Comparison of ENCODE assay signal across 8 cellular contexts in genomic region chr2:201138986-201139744, GRCh38. TPM values are rescaled to one million over a fixed set of nuclear protein-coding genes. Genes with fewer than 3 reads are reported as not detected.
DNase-seq lines count a peak whose midpoint lies in the region; ATAC-seq, FAIRE-seq and TF ChIP-seq lines count a peak whose summit lies in the region.
"Not testable (repeated sequence)": the region's sequence is repeated elsewhere in the genome, so short reads cannot be mapped to it uniquely, and the experiment has no call there.

No MANE protein-coding gene starts in this region.

- peak overlapping the region; percentile 100 for H3K27ac ChIP-seq in left ventricle myocardium inferior (replicated peaks)
- H3K27ac ChIP-seq in small intestine (ENCODE audit: low read depth in 1 of 2, low read length in 1 of 2): not testable (repeated sequence)

- H3K9me3 Mint-ChIP-seq in CD14-positive monocyte; HFFc6; activated B cell treated with CpG ODN at 0.5 μM for 24 hours; activated naive CD4-positive, alpha-beta T cell treated with anti-CD3 and anti-CD28 coated beads, Interleukin-2, amount 10 ng/mL, durations not matched to agents 7 days and 5 days; naive B cell: not testable (repeated sequence)

- H3K4me1 Mint-ChIP-seq in CD14-positive monocyte, naive B cell: not testable (repeated sequence)
- H3K4me1 Mint-ChIP-seq in HFFc6 (ENCODE audit: low read depth): peaks cover 28% of the 10 kb centered on the region
- H3K4me1 Mint-ChIP-seq in activated B cell treated with CpG ODN at 0.5 μM for 24 hours: peaks cover 35% of the 10 kb centered on the region
- peaks cover 18% of the 10 kb centered on the region for H3K4me1 Mint-ChIP-seq in activated naive CD4-positive, alpha-beta T cell treated with anti-CD3 and anti-CD28 coated beads, Interleukin-2, amount 10 ng/mL, durations not matched to agents 7 days and 5 days

- not testable (repeated sequence) for H3K9me3 ChIP-seq in left ventricle myocardium inferior (replicated peaks); small intestine (ENCODE audit: control insufficient read depth, low read depth)

- H3K27ac Mint-ChIP-seq in CD14-positive monocyte (peak overlapping the region in 5 of 7 donors; percentile 68 to 87 (median 74)), HFFc6 (peak overlapping the region; percentile 42; the same call in 1 of the 2 replicates), activated B cell treated with CpG ODN at 0.5 μM for 24 hours (peak overlapping the region; percentile 53), naive B cell (peak overlapping the region in 4 of 6 donors; percentile 47 to 79 (median 74))
- peak overlapping the region; percentile 10 for H3K27ac Mint-ChIP-seq in activated naive CD4-positive, alpha-beta T cell treated with anti-CD3 and anti-CD28 coated beads, Interleukin-2, amount 10 ng/mL, durations not matched to agents 7 days and 5 days

- not testable (repeated sequence) for H3K4me3 Mint-ChIP-seq in CD14-positive monocyte; HFFc6; activated B cell treated with CpG ODN at 0.5 μM for 24 hours; activated naive CD4-positive, alpha-beta T cell treated with anti-CD3 and anti-CD28 coated beads, Interleukin-2, amount 10 ng/mL, durations not matched to agents 7 days and 5 days; naive B cell

- not testable (repeated sequence) for ATAC-seq in activated B cell treated with CpG ODN at 0.5 μM for 24 hours (ENCODE audit: low read depth); naive B cell (ENCODE audit: low read depth in 2 of 2)

- H3K4me3 ChIP-seq in left ventricle myocardium inferior: peak overlapping the region; percentile 7
- not testable (repeated sequence) for H3K4me3 ChIP-seq in small intestine (ENCODE audit: low read depth in 1 of 2, low read length in 2 of 2)

- H3K36me3 ChIP-seq in left ventricle myocardium inferior (peaks cover 96% of the 10 kb centered on the region), small intestine (ENCODE audit: control insufficient read depth in 2 of 2, insufficient read depth in 2 of 2, low read length in 2 of 2) (peaks cover 22 to 46% of the 10 kb centered on the region in 2 donors)

- H3K27me3 ChIP-seq in left ventricle myocardium inferior (ENCODE audit: low read depth); small intestine (ENCODE audit: control insufficient read depth in 2 of 2, insufficient read depth in 2 of 2, low read length in 2 of 2): not testable (repeated sequence)

- POLR2A ChIA-PET in activated B cell treated with CpG ODN at 0.5 μM for 24 hours (lab: Charles Lee): not testable (repeated sequence)

- H3K36me3 Mint-ChIP-seq in CD14-positive monocyte (peaks cover 75 to 86% of the 10 kb centered on the region in 2 donors), HFFc6 (ENCODE audit: low read depth) (peaks cover 49% of the 10 kb centered on the region), activated B cell treated with CpG ODN at 0.5 μM for 24 hours (ENCODE audit: low read depth) (peaks cover 82% of the 10 kb centered on the region), naive B cell (peaks cover 7 to 25% of the 10 kb centered on the region in 2 donors)
- H3K36me3 Mint-ChIP-seq in activated naive CD4-positive, alpha-beta T cell treated with anti-CD3 and anti-CD28 coated beads, Interleukin-2, amount 10 ng/mL, durations not matched to agents 7 days and 5 days: peaks cover 53% of the 10 kb centered on the region

- intact Hi-C loops in CD14-positive monocyte (cut with micrococcal nuclease); activated B cell treated with CpG ODN at 0.5 μM for 24 hours (cut with micrococcal nuclease); left ventricle myocardium inferior (cut with micrococcal nuclease): not testable (repeated sequence)

- not testable (repeated sequence) for TF ChIP-seq CTCF in CD14-positive monocyte (IDR thresholded peaks at IDR 0.05); HFFc6 (IDR thresholded peaks at IDR 0.05); activated B cell treated with CpG ODN at 0.5 μM for 24 hours (IDR thresholded peaks at IDR 0.05); left ventricle myocardium inferior (IDR thresholded peaks at IDR 0.05; ENCODE audit: borderline replicate concordance)

- CTCF ChIA-PET in activated B cell treated with CpG ODN at 0.5 μM for 24 hours (lab: Charles Lee); activated naive CD4-positive, alpha-beta T cell treated with anti-CD3 and anti-CD28 coated beads, Interleukin-2, amount 10 ng/mL, durations not matched to agents 7 days and 5 days (lab: Charles Lee): not testable (repeated sequence)

- H3K27me3 Mint-ChIP-seq in CD14-positive monocyte (ENCODE audit: low read depth in 3 of 3); HFFc6 (ENCODE audit: insufficient read depth); activated B cell treated with CpG ODN at 0.5 μM for 24 hours; activated naive CD4-positive, alpha-beta T cell treated with anti-CD3 and anti-CD28 coated beads, Interleukin-2, amount 10 ng/mL, durations not matched to agents 7 days and 5 days; naive B cell: not testable (repeated sequence)

- not testable (repeated sequence) for DNase-seq in CD14-positive monocyte (ENCODE audit: low spot score); HFFc6; activated B cell treated with CpG ODN at 0.5 μM for 24 hours; activated naive CD4-positive, alpha-beta T cell treated with anti-CD3 and anti-CD28 coated beads, Interleukin-2, amount 10 ng/mL, durations not matched to agents 7 days and 5 days; left ventricle myocardium inferior; naive B cell
- peak; percentile 87 for DNase-seq in NCI-H82 (lab: John Stamatoyannopoulos, UW)
- peak; percentile 48 for DNase-seq in small intestine

- 62 to 73% (median 63%) methylated on average over 10 to 13 of the region's 13 CpGs for WGBS in small intestine, 3 donors

- FAIRE-seq in small intestine (lab: Jason Lieb, UNC): not testable (repeated sequence)

- peaks cover 87% of the 10 kb centered on the region for H3K4me1 ChIP-seq in left ventricle myocardium inferior
- not testable (repeated sequence) for H3K4me1 ChIP-seq in small intestine (ENCODE audit: control insufficient read depth in 2 of 2, insufficient read depth in 1 of 2, low read depth in 1 of 2, low read length in 1 of 2)

RNA-seq across cellular contexts. Expression of gene CFLAR, which starts 23.2 kb away (rescaled TPM):
- 10 to 100 TPM; 79.4 to 79.5 TPM for polyA plus RNA-seq in CD14-positive monocyte
- 10 to 100 TPM; 56.0 to 65.1 (median 59.1) TPM for total RNA-seq in HFFc6 (2021; fragmentation: NEBNext Ultra II Directional; extraction: Animal tissue kit (Norgen Biotek cat#: 25700))
- 274 and 320 TPM in 2 replicates for total RNA-seq in activated B cell treated with CpG ODN at 0.5 μM for 24 hours
- total RNA-seq in left ventricle myocardium inferior: 238 TPM
- 10 to 100 TPM; 12.8 to 53.3 (median 46.8) TPM for polyA plus RNA-seq in naive B cell (ENCODE audit: low read depth in 6 of 6)
- polyA plus RNA-seq in small intestine: 10 to 100 TPM; 26.4 to 50.0 (median 44.2) TPM

RNA-seq across cellular contexts. Expression of gene CASP10, which starts 43.8 kb away (rescaled TPM):
- polyA plus RNA-seq in CD14-positive monocyte (10 to 100 TPM; 17.7 to 18.9 TPM), naive B cell (ENCODE audit: low read depth in 6 of 6) (1 to 10 TPM; 2.7 to 8.1 (median 4.7) TPM), small intestine (10 to 100 TPM; 11.6 to 21.7 (median 17.9) TPM)
- 1 to 10 TPM in 4 of 6 experiments, under 1 TPM in 2; 0.36 to 1.9 (median 1.6) TPM for total RNA-seq in HFFc6 (2021; fragmentation: NEBNext Ultra II Directional; extraction: Animal tissue kit (Norgen Biotek cat#: 25700))
- total RNA-seq in activated B cell treated with CpG ODN at 0.5 μM for 24 hours (9.5 and 13.8 TPM in 2 replicates), left ventricle myocardium inferior (5.4 TPM)

Comparison
In these comparisons a context has a peak if more than half of its experiments do, and no peak if none do; other contexts are left out.
1. H3K27ac Mint-ChIP-seq: peak in every context shown above with its lines; median percentile 74 in CD14-positive monocyte; 74 in naive B cell; 53 in activated B cell treated with CpG ODN at 0.5 μM for 24 hours; 42 in HFFc6; 10 in activated naive CD4-positive, alpha-beta T cell treated with anti-CD3 and anti-CD28 coated beads, Interleukin-2, amount 10 ng/mL, durations not matched to agents 7 days and 5 days.